Comparison of ENCODE assay signal across 11 cellular contexts in the genomic region with DNA sequence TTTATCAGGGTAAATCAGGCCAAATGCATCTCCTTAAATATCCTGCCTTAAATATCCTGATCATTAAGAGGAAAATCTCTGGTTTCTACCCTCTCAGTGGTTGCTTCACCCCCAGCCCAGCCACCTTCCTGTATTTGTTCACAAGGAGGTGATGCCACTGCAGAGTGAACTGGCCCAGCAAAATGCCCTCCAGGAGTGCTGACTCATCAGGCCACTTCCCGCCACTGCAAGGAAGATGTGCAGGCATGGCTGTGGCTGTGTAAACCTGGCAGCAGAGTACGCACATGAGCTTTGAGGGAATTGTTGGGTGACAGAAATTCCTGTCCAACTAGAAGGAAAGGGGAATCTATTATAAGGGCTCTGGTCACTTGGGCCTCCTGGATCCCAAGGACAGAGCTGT. TPM values are rescaled to one million over a fixed set of nuclear protein-coding genes. Genes with fewer than 3 reads are reported as not detected.
A peak's percentile ranks its signal among the peaks of the same experiment; 100 is the strongest.
DNase-seq lines count a peak whose midpoint lies in the region; ATAC-seq, FAIRE-seq and TF ChIP-seq lines count a peak whose summit lies in the region.
"Had no signal": no experiment of that assay in that cellular context is flagged by ENCODE, and none has a peak within 500 bp of the region (broad histone marks: within the 10 kb centered on the region; RNA-seq: fewer than 3 reads in every experiment).

No MANE protein-coding gene starts in this region.

- peaks cover 12% of the 10 kb centered on the region; the same call in 1 of the 2 replicates for H3K9me3 ChIP-seq in K562 (replicated peaks; ENCODE audit: control insufficient read depth, insufficient read depth, low read depth, low read length)
- H3K9me3 ChIP-seq in right lobe of liver = no peaks in the 10 kb centered on the region

- no TSS peak for BruUV-seq in K562 (replicated peaks; lab: Mats Ljungman, UMichigan)

- H3K79me2 ChIP-seq in K562 (ENCODE audit: control insufficient read depth, insufficient read depth, low read length) = no peaks in the 10 kb centered on the region

- TF ChIP-seq CTCF in K562 (IDR thresholded peaks at IDR 0.05 in 2 of 3, conservative IDR thresholded peaks at IDR 0.05 in 1 of 3; ENCODE audit: insufficient read depth in 2 of 3, low read depth in 1 of 3, low read length in 3 of 3) = no peak
- TF ChIP-seq CTCF in right lobe of liver (IDR thresholded peaks at IDR 0.05) = no peak

- peaks cover 0 to 4% of the 10 kb centered on the region in 2 experiments; a peak in 1 of 5 replicates for H3K4me1 ChIP-seq in K562 (replicated peaks in 1 of 2; ENCODE audit: control insufficient read depth in 2 of 2, insufficient read depth in 2 of 2, low read length in 2 of 2)
- H3K4me1 ChIP-seq in right lobe of liver = no peaks in the 10 kb centered on the region

- H3K4me2 ChIP-seq in K562 (ENCODE audit: insufficient read depth, low read length) = no peak overlapping the region

- no peak overlapping the region for H2AFZ ChIP-seq in K562 (ENCODE audit: low read depth, low read length)

- ATAC-seq in K562 = no peak
- peak; percentile 65 to 94 (median 85) for ATAC-seq in right lobe of liver
- no peak for ATAC-seq in GM21528 (IDR thresholded peaks at IDR 0.05; ENCODE audit: low FRiP score, unreplicated experiment)
- ATAC-seq in stimulated activated memory B cell treated with anti-CD40 and anti-IgM and Interleukin-4, amounts not matched to agents 10 μg/mL and 1 μg/mL and 100 μg/mL, for 72 hours = no peak
- ATAC-seq in GM18909 (IDR thresholded peaks at IDR 0.05; ENCODE audit: poor library complexity, unreplicated experiment) = no peak

- no peaks in the 10 kb centered on the region for H4K20me1 ChIP-seq in K562 (replicated peaks; ENCODE audit: control insufficient read depth, insufficient read depth, low read length)

- POLR2A ChIA-PET in K562 (lab: Yijun Ruan, JAX) = interaction anchor here (0.7 to 3.8 kb wide), 7 partner anchors 9 to 238 kb away, joined by 3 to 39 read pairs (median 3); no protein-coding TSS in a partner anchor

- peaks cover 17% of the 10 kb centered on the region for H3K9me3 Mint-ChIP-seq in stimulated activated memory B cell treated with anti-CD40 and anti-IgM and Interleukin-4, amounts not matched to agents 10 μg/mL and 1 μg/mL and 100 μg/mL, for 72 hours

- no peaks in the 10 kb centered on the region for H3K4me1 Mint-ChIP-seq in stimulated activated memory B cell treated with anti-CD40 and anti-IgM and Interleukin-4, amounts not matched to agents 10 μg/mL and 1 μg/mL and 100 μg/mL, for 72 hours

- CTCF ChIA-PET in K562 (lab: Yijun Ruan, JAX; ENCODE audit: low intra/inter-chr PET ratio) = no interaction called here

- H3K27me3 Mint-ChIP-seq in stimulated activated memory B cell treated with anti-CD40 and anti-IgM and Interleukin-4, amounts not matched to agents 10 μg/mL and 1 μg/mL and 100 μg/mL, for 72 hours = no peaks in the 10 kb centered on the region
- H3K27me3 Mint-ChIP-seq: type B pancreatic cell had no signal

- H3K4me3 Mint-ChIP-seq in stimulated activated memory B cell treated with anti-CD40 and anti-IgM and Interleukin-4, amounts not matched to agents 10 μg/mL and 1 μg/mL and 100 μg/mL, for 72 hours = no peak overlapping the region
- H3K4me3 Mint-ChIP-seq: type B pancreatic cell had no signal

- no peak overlapping the region for H3K27ac Mint-ChIP-seq in stimulated activated memory B cell treated with anti-CD40 and anti-IgM and Interleukin-4, amounts not matched to agents 10 μg/mL and 1 μg/mL and 100 μg/mL, for 72 hours
- H3K27ac Mint-ChIP-seq: type B pancreatic cell had no signal

- no peak for FAIRE-seq in K562 (lab: Jason Lieb, UNC)

- H3K27ac ChIP-seq in K562 (ENCODE audit: extremely low read depth, low read depth, low read length) (no peak overlapping the region), right lobe of liver (no peak overlapping the region)

- H3K9ac ChIP-seq in K562 (ENCODE audit: insufficient read depth in 1 of 2, low read depth in 2 of 2, low read length in 2 of 2) = no peak overlapping the region

- DNase-seq in DMS53 (lab: John Stamatoyannopoulos, UW) = peak; percentile 69
- peak; percentile 57 for DNase-seq in MV-4-11 (lab: John Stamatoyannopoulos, UW)
- DNase-seq in K562 (ENCODE audit: extremely low read depth in 1 of 4, low spot score in 3 of 4) = peak in 1 of 4 experiments; percentile 11
- DNase-seq in right lobe of liver = peak in 2 of 3 donors; percentile 64 to 77
- no peak for DNase-seq in activated CD4-positive, CD25-positive, alpha-beta regulatory T cell (lab: John Stamatoyannopoulos, UW)
- DNase-seq: effector CD4-positive, alpha-beta T cell; OCI-M1 had no signal

- TF ChIP-seq POLR2A in K562 (conservative IDR thresholded peaks at IDR 0.05) = no peak
- TF ChIP-seq POLR2A in right lobe of liver (IDR thresholded peaks at IDR 0.05) = no peak

- intact Hi-C loops in K562 (cut with micrococcal nuclease) = no loop called here
- intact Hi-C loops in right lobe of liver (cut with DNase I) = no loop called here

- peaks cover 93% of the 10 kb centered on the region for H3K36me3 ChIP-seq in K562 (ENCODE audit: control insufficient read depth, insufficient read depth, low read length)
- peaks cover 4 to 59% (median 26%) of the 10 kb centered on the region in 4 donors for H3K36me3 ChIP-seq in right lobe of liver

- no peak for TF ChIP-seq RAD21 in K562 (CRISPR knock-in tag; conservative IDR thresholded peaks at IDR 0.05 in 1 of 2, IDR thresholded peaks at IDR 0.05 in 1 of 2)

- H3K36me3 Mint-ChIP-seq in stimulated activated memory B cell treated with anti-CD40 and anti-IgM and Interleukin-4, amounts not matched to agents 10 μg/mL and 1 μg/mL and 100 μg/mL, for 72 hours = peaks cover 87% of the 10 kb centered on the region

- in situ Hi-C loops in K562 (cut with MboI) = no loop called here

- no peak overlapping the region for H3K4me3 ChIP-seq in K562
- no peak overlapping the region for H3K4me3 ChIP-seq in right lobe of liver

- H3K27me3 ChIP-seq in K562 (ENCODE audit: control insufficient read depth in 2 of 2, insufficient read depth in 2 of 2, low read length in 2 of 2) (no peaks in the 10 kb centered on the region), right lobe of liver (no peaks in the 10 kb centered on the region)

- WGBS in K562 (ENCODE audit: insufficient coverage, low coverage, missing lambda C conversion rate) = 100% methylated on average over 2 of the region's 2 CpGs
- 17% methylated on average over 1 of the region's 2 CpGs for WGBS in right lobe of liver (ENCODE audit: insufficient coverage, low coverage, low lambda C conversion rate, missing lambda C conversion rate)

- no peaks in the 10 kb centered on the region for H3K9me1 ChIP-seq in K562 (ENCODE audit: control insufficient read depth, insufficient read depth, low read length)

- no peak for TF ChIP-seq EP300 in K562 (IDR thresholded peaks at IDR 0.05; ENCODE audit: low read length)

RNA-seq across cellular contexts. Expression of a gene that starts 13.8 kb away (rescaled TPM):
- 88.6 and 124 TPM in 2 replicates for total RNA-seq in K562 (2011; cell fraction: chromatin; rRNA removed; ENCODE audit: low replicate concordance)
- total RNA-seq in K562 (2011; cell fraction: nucleolus; rRNA removed) = 76.6 and 81.5 TPM in 2 replicates
- 59.8 and 71.4 TPM in 2 replicates for total RNA-seq in K562 (2011; cell fraction: nucleoplasm; rRNA removed)
- total RNA-seq in K562 (2014; rRNA removed) (101 and 110 TPM in 2 replicates), K562 (2014; rRNA removed; fragmentation: Illumina TruSeq; extraction: Trizol) (106 and 108 TPM in 2 replicates), K562 (2015; rRNA removed; fragmentation: Illumina TruSeq; extraction: Trizol) (116 TPM in 2 replicates), K562 (2021) (136 and 139 TPM in 2 replicates), right lobe of liver (10 to 100 TPM; 44.5 to 74.2 (median 67.3) TPM)
- polyA plus RNA-seq in K562 (2011; rRNA removed) (187 and 214 TPM in 2 replicates), K562 (2014; fragmentation: Illumina TruSeq; extraction: Trizol) (113 and 118 TPM in 2 replicates), K562 (2014; fragmentation: Nextera tagmentation; extraction: Ambion mirVana) (10 to 100 TPM; 54.6 to 70.1 TPM), K562 (2014; rRNA removed) (145 and 149 TPM in 2 replicates)
- polyA plus RNA-seq in K562 (2011; cell fraction: cytosol; rRNA removed) = 201 and 211 TPM in 2 replicates
- polyA plus RNA-seq in K562 (2011; cell fraction: nucleus; rRNA removed) = 136 and 150 TPM in 2 replicates
- polyA plus RNA-seq in K562 (2012) = 121 and 287 TPM in 2 replicates
- 136 and 185 TPM in 2 replicates for polyA minus RNA-seq in K562 (2011; rRNA and poly(A)+ RNA removed)
- 67.3 and 100 TPM in 2 replicates for polyA minus RNA-seq in K562 (2011; cell fraction: cytosol; rRNA and poly(A)+ RNA removed)
- 20.6 and 27.7 TPM in 2 replicates for polyA minus RNA-seq in K562 (2011; cell fraction: nucleus; rRNA and poly(A)+ RNA removed)

RNA-seq across cellular contexts. Expression of a gene that starts 42.1 kb away (rescaled TPM):
- 141 and 220 TPM in 2 replicates for total RNA-seq in K562 (2011; cell fraction: chromatin; rRNA removed; ENCODE audit: low replicate concordance)
- total RNA-seq in K562 (2011; cell fraction: nucleolus; rRNA removed) = 93.6 and 93.8 TPM in 2 replicates
- 147 and 201 TPM in 2 replicates for total RNA-seq in K562 (2011; cell fraction: nucleoplasm; rRNA removed)
- total RNA-seq in K562 (2014; rRNA removed) (86.6 and 92.4 TPM in 2 replicates), K562 (2014; rRNA removed; fragmentation: Illumina TruSeq; extraction: Trizol) (111 and 114 TPM in 2 replicates), K562 (2015; rRNA removed; fragmentation: Illumina TruSeq; extraction: Trizol) (100 and 113 TPM in 2 replicates), K562 (2021) (124 and 126 TPM in 2 replicates), right lobe of liver (10 to 100 TPM; 27.0 to 48.5 (median 38.7) TPM)
- polyA plus RNA-seq in K562 (2011; rRNA removed) (151 and 210 TPM in 2 replicates), K562 (2014; fragmentation: Illumina TruSeq; extraction: Trizol) (162 and 176 TPM in 2 replicates), K562 (2014; fragmentation: Nextera tagmentation; extraction: Ambion mirVana) (100 to 1,000 TPM; 143 to 211 TPM), K562 (2014; rRNA removed) (145 and 159 TPM in 2 replicates)
- polyA plus RNA-seq in K562 (2011; cell fraction: cytosol; rRNA removed) = 171 and 185 TPM in 2 replicates
- polyA plus RNA-seq in K562 (2011; cell fraction: nucleus; rRNA removed) = 130 and 168 TPM in 2 replicates
- 133 and 231 TPM in 2 replicates for polyA plus RNA-seq in K562 (2012)
- 135 and 183 TPM in 2 replicates for polyA minus RNA-seq in K562 (2011; rRNA and poly(A)+ RNA removed)
- 64.3 and 74.2 TPM in 2 replicates for polyA minus RNA-seq in K562 (2011; cell fraction: cytosol; rRNA and poly(A)+ RNA removed)
- polyA minus RNA-seq in K562 (2011; cell fraction: nucleus; rRNA and poly(A)+ RNA removed) = 60.0 and 62.5 TPM in 2 replicates

RNA-seq across cellular contexts. Expression of a gene that starts 54.8 kb away (rescaled TPM):
- 21.4 and 26.8 TPM in 2 replicates for total RNA-seq in K562 (2011; cell fraction: chromatin; rRNA removed; ENCODE audit: low replicate concordance)
- 10.3 and 11.1 TPM in 2 replicates for total RNA-seq in K562 (2011; cell fraction: nucleolus; rRNA removed)
- 12.0 and 12.4 TPM in 2 replicates for total RNA-seq in K562 (2011; cell fraction: nucleoplasm; rRNA removed)
- total RNA-seq in K562 (2014; rRNA removed) = 14.4 and 15.8 TPM in 2 replicates
- 17.7 and 19.6 TPM in 2 replicates for total RNA-seq in K562 (2014; rRNA removed; fragmentation: Illumina TruSeq; extraction: Trizol)
- total RNA-seq in K562 (2015; rRNA removed; fragmentation: Illumina TruSeq; extraction: Trizol) = 20.9 and 23.2 TPM in 2 replicates
- 17.2 and 19.4 TPM in 2 replicates for total RNA-seq in K562 (2021)
- 15.9 and 23.2 TPM in 2 replicates for polyA plus RNA-seq in K562 (2011; rRNA removed)
- 11.5 and 12.3 TPM in 2 replicates for polyA plus RNA-seq in K562 (2011; cell fraction: cytosol; rRNA removed)
- 11.6 and 14.1 TPM in 2 replicates for polyA plus RNA-seq in K562 (2011; cell fraction: nucleus; rRNA removed)
- polyA plus RNA-seq in K562 (2012) = 17.4 and 19.0 TPM in 2 replicates
- polyA plus RNA-seq in K562 (2014; fragmentation: Illumina TruSeq; extraction: Trizol) = 21.7 and 24.9 TPM in 2 replicates
- polyA plus RNA-seq in K562 (2014; fragmentation: Nextera tagmentation; extraction: Ambion mirVana) = 1 to 10 TPM; 3.8 to 4.5 TPM
- 14.5 and 16.9 TPM in 2 replicates for polyA plus RNA-seq in K562 (2014; rRNA removed)
- polyA minus RNA-seq in K562 (2011; rRNA and poly(A)+ RNA removed) = 29.0 and 42.9 TPM in 2 replicates
- polyA minus RNA-seq in K562 (2011; cell fraction: cytosol; rRNA and poly(A)+ RNA removed) = 10.7 and 18.6 TPM in 2 replicates
- polyA minus RNA-seq in K562 (2011; cell fraction: nucleus; rRNA and poly(A)+ RNA removed) = 4.7 and 6.1 TPM in 2 replicates
- 10 to 100 TPM; 13.9 to 17.6 (median 16.6) TPM for total RNA-seq in right lobe of liver

Comparison
In these comparisons a context has a peak if more than half of its experiments do, and no peak if none do; other contexts are left out.
1. DNase-seq: peak in DMS53 (single experiment), MV-4-11 (single experiment) and right lobe of liver (2 of 3); none in activated CD4-positive, CD25-positive, alpha-beta regulatory T cell (0 of 4).
2. ATAC-seq: peak in right lobe of liver (4 of 4); none in K562 (single experiment), GM21528 (single experiment), stimulated activated memory B cell treated with anti-CD40 and anti-IgM and Interleukin-4, amounts not matched to agents 10 μg/mL and 1 μg/mL and 100 μg/mL, for 72 hours (single experiment) and GM18909 (single experiment).